In the genomic region with DNA sequence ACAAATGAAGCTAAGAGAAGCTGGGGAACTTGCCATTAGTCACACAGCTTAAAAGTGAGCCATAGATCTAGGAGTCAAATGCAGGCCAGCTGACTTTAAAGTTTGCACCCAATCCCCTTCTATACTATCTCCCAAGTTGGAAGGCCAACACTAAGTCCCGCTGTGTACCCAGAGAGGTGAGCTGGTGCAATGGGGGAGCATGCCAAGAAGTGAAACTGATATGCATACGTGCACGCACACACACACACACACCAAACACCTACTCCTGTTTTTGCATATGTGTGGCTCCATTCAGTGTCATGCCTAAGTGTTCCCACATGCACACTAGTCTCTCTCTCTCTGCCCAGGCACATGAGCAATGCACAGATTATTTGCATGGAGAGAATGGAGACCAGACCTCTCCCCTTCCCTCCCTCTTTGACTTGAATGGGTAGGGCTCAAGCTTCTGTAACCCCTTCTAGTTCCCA, we compare ENCODE assay signal across 12 cellular contexts. TPM values are rescaled to one million over a fixed set of nuclear protein-coding genes. Genes with fewer than 3 reads are reported as not detected.
DNase-seq lines count a peak whose midpoint lies in the region; ATAC-seq and TF ChIP-seq lines count a peak whose summit lies in the region.
"Had no signal": no experiment of that assay in that cellular context is flagged by ENCODE, and none has a peak within 500 bp of the region (broad histone marks: within the 10 kb centered on the region; RNA-seq: fewer than 3 reads in every experiment).

No MANE protein-coding gene starts in this region.

- WGBS in psoas muscle, 3 donors: 45 to 63% (median 49%) methylated on average over 3 of the region's 3 CpGs

- peaks cover 0 to 28% (median 11%) of the 10 kb centered on the region in 3 donors for H3K27me3 ChIP-seq in psoas muscle (ENCODE audit: insufficient read depth in 3 of 3, low read length in 2 of 3)

- ATAC-seq in GM18909 (IDR thresholded peaks at IDR 0.05; ENCODE audit: poor library complexity, unreplicated experiment) (peak; percentile 67), GM21723 (IDR thresholded peaks at IDR 0.05; ENCODE audit: unreplicated experiment) (peak; percentile 66), HG03442 (IDR thresholded peaks at IDR 0.05; ENCODE audit: unreplicated experiment) (peak; percentile 67), mucosa of descending colon (peak; percentile 16), psoas muscle (no peak)
- ATAC-seq: left lobe of liver had no signal

- intact Hi-C loops in mucosa of descending colon (cut with DNase I, micrococcal nuclease): no loop called here
- intact Hi-C loops in psoas muscle (cut with DNase I): no loop called here

- H3K36me3 ChIP-seq in mucosa of descending colon (ENCODE audit: low read depth): no peaks in the 10 kb centered on the region
- no peaks in the 10 kb centered on the region for H3K36me3 ChIP-seq in psoas muscle (ENCODE audit: insufficient read depth in 1 of 2, low read depth in 1 of 2)

- H3K4me3 ChIP-seq in mucosa of descending colon: no peak overlapping the region
- H3K4me3 ChIP-seq in psoas muscle: no peak overlapping the region

- H3K9me3 ChIP-seq in mucosa of descending colon: no peaks in the 10 kb centered on the region
- H3K9me3 ChIP-seq in psoas muscle: no peaks in the 10 kb centered on the region

- DNase-seq in mucosa of descending colon: no peak
- no peak for DNase-seq in effector CD4-positive, alpha-beta T cell
- no peak for DNase-seq in NCI-H446 treated with DMSO at 0.1 percent for 48 hours (lab: John Stamatoyannopoulos, UW)
- no peak for DNase-seq in psoas muscle
- DNase-seq: SW 1271 had no signal

- TF ChIP-seq CTCF in mucosa of descending colon (IDR thresholded peaks at IDR 0.05): no peak
- no peak for TF ChIP-seq CTCF in psoas muscle (IDR thresholded peaks at IDR 0.05)

- H3K27ac ChIP-seq in psoas muscle: no peak overlapping the region

- peaks cover 9% of the 10 kb centered on the region for H3K4me1 ChIP-seq in mucosa of descending colon (ENCODE audit: low read depth)
- no peaks in the 10 kb centered on the region for H3K4me1 ChIP-seq in psoas muscle

RNA-seq across cellular contexts. Expression of gene WNT10A, which starts 5.4 kb away (rescaled TPM):
- total RNA-seq in mucosa of descending colon (1 to 10 TPM in 1 of 3 donors, under 1 TPM in 2; 0.17 to 1.1 (median 0.22) TPM), psoas muscle (not detected)
- under 1 TPM in 2 of 3 donors, not detected in 1; 0.01 to 0.03 TPM for polyA plus RNA-seq in psoas muscle
- total RNA-seq: endothelial cell of umbilical vein, left lobe of liver, temporal lobe had no signal
- polyA plus RNA-seq: endothelial cell of umbilical vein had no signal

RNA-seq across cellular contexts. Expression of gene WNT6, which starts 26.4 kb away (rescaled TPM):
- 1 to 10 TPM in 1 of 3 donors, under 1 TPM in 2; 0.39 to 5.7 (median 0.41) TPM for total RNA-seq in mucosa of descending colon
- total RNA-seq in psoas muscle: 1 to 10 TPM in 1 of 4 donors, under 1 TPM in 3; 0.12 to 1.0 (median 0.48) TPM
- under 1 TPM; 0.05 to 0.20 (median 0.20) TPM for polyA plus RNA-seq in psoas muscle
- total RNA-seq: endothelial cell of umbilical vein, temporal lobe had no signal
- polyA plus RNA-seq: endothelial cell of umbilical vein had no signal

RNA-seq across cellular contexts. Expression of gene PRKAG3, which starts 54.4 kb away (rescaled TPM):
- total RNA-seq in mucosa of descending colon (not detected), psoas muscle (100 to 1,000 TPM in 1 of 4 donors, 10 to 100 TPM in 3; 22.0 to 187 (median 59.9) TPM)
- 10 to 100 TPM in 2 of 3 donors, 1 to 10 TPM in 1; 9.2 to 60.2 (median 58.5) TPM for polyA plus RNA-seq in psoas muscle
- total RNA-seq: endothelial cell of umbilical vein, left lobe of liver, M059J, temporal lobe had no signal
- polyA plus RNA-seq: endothelial cell of umbilical vein had no signal

Comparison
In these comparisons a context has a peak if more than half of its experiments do, and no peak if none do; other contexts are left out.
1. ATAC-seq: peak in GM18909 (single experiment), GM21723 (single experiment), HG03442 (single experiment) and mucosa of descending colon (single experiment); none in psoas muscle (0 of 4).
2. RNA of gene PRKAG3, which starts 54.4 kb away (total RNA-seq): 22.0 to 187 TPM in psoas muscle; not detected in mucosa of descending colon; every median in the first group is over 10 times any median in the second.